Comparison of ENCODE assay signal across 16 cellular contexts in genomic region chr17:7312432-7313027, GRCh38. TPM values are rescaled to one million over a fixed set of nuclear protein-coding genes. Genes with fewer than 3 reads are reported as not detected.
DNase-seq lines count a peak whose midpoint lies in the region; ATAC-seq and TF ChIP-seq lines count a peak whose summit lies in the region.
"Had no signal": no experiment of that assay in that cellular context is flagged by ENCODE, and none has a peak within 500 bp of the region (broad histone marks: within the 10 kb centered on the region; RNA-seq: fewer than 3 reads in every experiment).

No MANE protein-coding gene starts in this region.

- no peaks in the 10 kb centered on the region for H3K9me2 ChIP-seq in DOHH2 (replicated peaks; ENCODE audit: control insufficient read depth, low read length)

- H3K4me3 Mint-ChIP-seq in WTC11: no peak overlapping the region
- H3K4me3 Mint-ChIP-seq in glutamatergic neuron (ENCODE audit: unreplicated experiment): no peak overlapping the region

- H3K9me3 Mint-ChIP-seq in WTC11 (no peaks in the 10 kb centered on the region), glutamatergic neuron (ENCODE audit: unreplicated experiment) (peaks cover 23% of the 10 kb centered on the region)
- H3K9me3 Mint-ChIP-seq: stimulated activated naive CD8-positive, alpha-beta T cell treated with anti-CD3 and anti-CD28 coated beads, Interleukin-15, amount 100 ng/mL, for 72 hours had no signal

- H3F3A ChIP-seq in DOHH2 (ENCODE audit: control insufficient read depth, insufficient read depth): peaks cover 71% of the 10 kb centered on the region

- H3K4me1 ChIP-seq in BLaER1 (peaks cover 59% of the 10 kb centered on the region), DOHH2 (ENCODE audit: control insufficient read depth, low read length) (peaks cover 58% of the 10 kb centered on the region)

- H3K27ac ChIP-seq in BLaER1 (no peak overlapping the region), DOHH2 (ENCODE audit: low read depth, low read length) (peak overlapping the region; percentile 73; the same call in 1 of the 2 replicates)
- H3K27ac ChIP-seq: ascending aorta, left lung had no signal

- ATAC-seq in WTC11: no peak
- ATAC-seq in HG03342 (IDR thresholded peaks at IDR 0.05; ENCODE audit: unreplicated experiment): no peak
- no peak for ATAC-seq in HG02884 (IDR thresholded peaks at IDR 0.05; ENCODE audit: unreplicated experiment)
- ATAC-seq in HG03469 (IDR thresholded peaks at IDR 0.05; ENCODE audit: unreplicated experiment): no peak
- ATAC-seq: left lung; stimulated activated naive CD8-positive, alpha-beta T cell treated with anti-CD3 and anti-CD28 coated beads, Interleukin-15, amount 100 ng/mL, for 72 hours had no signal

- peaks cover 70% of the 10 kb centered on the region for H4K20me1 ChIP-seq in BLaER1
- peaks cover 34% of the 10 kb centered on the region for H4K20me1 ChIP-seq in DOHH2 (ENCODE audit: control insufficient read depth, insufficient read depth, low read depth, low read length)

- no peaks in the 10 kb centered on the region for H3K27me3 Mint-ChIP-seq in WTC11 (ENCODE audit: low read depth)
- peaks cover 12% of the 10 kb centered on the region for H3K27me3 Mint-ChIP-seq in glutamatergic neuron (ENCODE audit: unreplicated experiment)
- H3K27me3 Mint-ChIP-seq: stimulated activated naive CD8-positive, alpha-beta T cell treated with anti-CD3 and anti-CD28 coated beads, Interleukin-15, amount 100 ng/mL, for 72 hours had no signal

- no peak overlapping the region for H3K9ac ChIP-seq in BLaER1
- H3K9ac ChIP-seq: parathyroid adenoma had no signal

- POLR2A ChIA-PET in WTC11 (lab: Charles Lee): interaction anchor here (0.7 to 3.9 kb wide), 2 partner anchors 17 to 24 kb away, joined by 3 to 21 read pairs; partner anchors contain the start of gene NEURL4

- H3K9me3 ChIP-seq in BLaER1: no peaks in the 10 kb centered on the region
- no peaks in the 10 kb centered on the region for H3K9me3 ChIP-seq in DOHH2 (ENCODE audit: control insufficient read depth, insufficient read depth, low read length)
- H3K9me3 ChIP-seq: ascending aorta, left lung had no signal

- H3K4me2 ChIP-seq in BLaER1 (peak overlapping the region; percentile 95; the same call in 1 of the 2 replicates), DOHH2 (ENCODE audit: low read length) (peak overlapping the region; percentile 98)

- H3K4me1 Mint-ChIP-seq in WTC11 (peaks cover 41% of the 10 kb centered on the region), glutamatergic neuron (ENCODE audit: low read depth, unreplicated experiment) (peaks cover 20% of the 10 kb centered on the region)

- H3K36me3 Mint-ChIP-seq in WTC11 (peaks cover 50% of the 10 kb centered on the region), glutamatergic neuron (ENCODE audit: unreplicated experiment) (peaks cover 10% of the 10 kb centered on the region)

- DNase-seq in WTC11 (ENCODE audit: low spot score) (no peak), glutamatergic neuron (no peak), D341Med (ENCODE audit: low spot score) (no peak)
- DNase-seq: activated CD4-positive, alpha-beta T cell treated with anti-CD3 and anti-CD28 coated beads, Interleukin-2, amount 50 U/mL, for 1 hour; effector CD4-positive, alpha-beta T cell; NCI-H1048; NCI-H510A treated with DMSO at 0.1 percent for 48 hours; stimulated activated naive CD8-positive, alpha-beta T cell treated with anti-CD3 and anti-CD28 coated beads, Interleukin-15, amount 100 ng/mL, for 72 hours had no signal

- peaks cover 67% of the 10 kb centered on the region for H3K79me2 ChIP-seq in DOHH2 (ENCODE audit: control insufficient read depth, low read length)

- H3K27ac Mint-ChIP-seq in WTC11: peak overlapping the region; percentile 73
- peak overlapping the region; percentile 43 for H3K27ac Mint-ChIP-seq in glutamatergic neuron (ENCODE audit: unreplicated experiment)

- H3K27me3 ChIP-seq in BLaER1 (no peaks in the 10 kb centered on the region), DOHH2 (ENCODE audit: control insufficient read depth, low read length) (no peaks in the 10 kb centered on the region)
- H3K27me3 ChIP-seq: ascending aorta, left lung had no signal

- CTCF ChIA-PET in WTC11 (lab: Charles Lee): interaction anchor here (0.9 to 3.3 kb wide), 10 partner anchors 16 to 98 kb away, joined by 3 to 19 read pairs (median 5); partner anchors contain the start of genes GABARAP, NEURL4, SLC2A4 and TMEM256

- H3K4me3 ChIP-seq in BLaER1: no peak overlapping the region
- H3K4me3 ChIP-seq in DOHH2 (ENCODE audit: low read length): peak overlapping the region; percentile 85
- H3K4me3 ChIP-seq: ascending aorta, left lung had no signal

- H3K36me3 ChIP-seq in BLaER1 (peaks cover 69% of the 10 kb centered on the region), DOHH2 (ENCODE audit: control insufficient read depth, low read length) (peaks cover 86% of the 10 kb centered on the region)

- TF ChIP-seq CTCF in DOHH2 (IDR thresholded peaks at IDR 0.05; ENCODE audit: low read depth, low read length, poor library complexity, severe bottlenecking): no peak
- TF ChIP-seq CTCF in WTC11 (IDR thresholded peaks at IDR 0.05): no peak
- TF ChIP-seq CTCF in glutamatergic neuron (IDR thresholded peaks at IDR 0.05; ENCODE audit: partially characterized antibody, unreplicated experiment): no peak

TF ChIP-seq in WTC11, 78 proteins besides CTCF, POLR2A, EP300 and RAD21 (continues in another document):
- TF ChIP-seq SP1 (CRISPR knock-in tag; conservative IDR thresholded peaks at IDR 0.05): no peak
- no peak for TF ChIP-seq EMX1 (CRISPR knock-in tag; IDR thresholded peaks at IDR 0.05)
- no peak for TF ChIP-seq ZNF219 (CRISPR knock-in tag; IDR thresholded peaks at IDR 0.05; ENCODE audit: borderline replicate concordance)
- TF ChIP-seq ZNF532 (CRISPR knock-in tag; IDR thresholded peaks at IDR 0.05; ENCODE audit: borderline replicate concordance): no peak
- no peak for TF ChIP-seq ZBTB21 (CRISPR knock-in tag; IDR thresholded peaks at IDR 0.05; ENCODE audit: borderline replicate concordance)
- no peak for TF ChIP-seq NR3C1 (CRISPR knock-in tag; conservative IDR thresholded peaks at IDR 0.05; ENCODE audit: low read depth)
- no peak for TF ChIP-seq CREM (CRISPR knock-in tag; IDR thresholded peaks at IDR 0.05)
- TF ChIP-seq MXD4 (CRISPR knock-in tag; IDR thresholded peaks at IDR 0.05; ENCODE audit: borderline replicate concordance): no peak
- TF ChIP-seq JAZF1 (CRISPR knock-in tag; IDR thresholded peaks at IDR 0.05): no peak
- TF ChIP-seq USF2 (CRISPR knock-in tag; IDR thresholded peaks at IDR 0.05): no peak

RNA-seq across cellular contexts. Expression of gene GPS2, which starts 2.6 kb away (rescaled TPM):
- total RNA-seq in WTC11 (2021) (42.2 to 55.9 TPM (median 44.7 TPM) in 3 replicates), glutamatergic neuron (ENCODE audit: unreplicated experiment) (98.3 TPM)

RNA-seq across cellular contexts. Expression of gene EIF5A, which starts 5.1 kb away (rescaled TPM):
- 929 to 1,021 TPM (median 936 TPM) in 3 replicates for total RNA-seq in WTC11 (2021)
- total RNA-seq in glutamatergic neuron (ENCODE audit: unreplicated experiment): 347 TPM

RNA-seq across cellular contexts. Expression of gene NEURL4, which starts 16.6 kb away (rescaled TPM):
- total RNA-seq in WTC11 (2021): 44.3 to 64.4 TPM (median 50.2 TPM) in 3 replicates
- total RNA-seq in glutamatergic neuron (ENCODE audit: unreplicated experiment): 97.6 TPM

RNA-seq across cellular contexts. Expression of gene YBX2, which starts 18.1 kb away (rescaled TPM):
- total RNA-seq in WTC11 (2021) (26.8 to 36.5 TPM (median 35.2 TPM) in 3 replicates), glutamatergic neuron (ENCODE audit: unreplicated experiment) (1.3 TPM)
- total RNA-seq: ascending aorta had no signal

RNA-seq across cellular contexts. Expression of gene ACAP1, which starts 23.8 kb away (rescaled TPM):
- total RNA-seq in WTC11 (2021) (58.6 to 63.9 TPM (median 60.6 TPM) in 3 replicates), glutamatergic neuron (ENCODE audit: unreplicated experiment) (not detected)
